Comparison of ENCODE assay signal across 12 cellular contexts in genomic region chr4:138647433-138647832, GRCh38.
"Had no signal": no experiment of that assay in that cellular context is flagged by ENCODE, and none has a peak within 500 bp of the region (broad histone marks: within the 10 kb centered on the region; RNA-seq: fewer than 3 reads in every experiment).

No MANE protein-coding gene starts in this region.

- H3K27ac ChIP-seq: ovary, spleen, suprapubic skin had no signal

- H3K9me3 ChIP-seq: ovary, suprapubic skin had no signal

- H3K4me3 ChIP-seq: lung, ovary, spleen, suprapubic skin had no signal

- H3K36me3 ChIP-seq: ovary, spleen, suprapubic skin had no signal

- DNase-seq: activated CD4-positive, alpha-beta T cell treated with anti-CD3 and anti-CD28 coated beads, Interleukin-2, amount 50 U/mL, for 1 hour; activated naive CD4-positive, alpha-beta T cell treated with anti-CD3 and anti-CD28 coated beads for 36 hours; activated naive CD8-positive, alpha-beta T cell treated with anti-CD3 and anti-CD28 coated beads, Interleukin-2, amount 50 U/mL, for 24 hours; aorta; head of caudate nucleus; naive B cell; ovary; spleen; T-helper 2 cell; trophoblast cell had no signal
